2 cellular contexts compared by ENCODE assay signal in genomic region chr9:35998333-35998732, GRCh38.
TF ChIP-seq lines count a peak whose summit lies in the region.

No MANE protein-coding gene starts in this region.

TF ChIP-seq in HCT116, 20 proteins besides CTCF, POLR2A, EP300 and RAD21:
- TF ChIP-seq CEBPB (IDR thresholded peaks at IDR 0.05; ENCODE audit: low read depth) (peak; percentile 24; the same call in 1 of the 2 replicates), SRF (IDR thresholded peaks at IDR 0.05; ENCODE audit: low read depth) (no peak), CBX3 (IDR thresholded peaks at IDR 0.05; ENCODE audit: low read depth) (peak; percentile 61; the same call in 1 of the 2 replicates)

TF ChIP-seq in K562, 482 proteins besides CTCF, POLR2A, EP300 and RAD21:
- TF ChIP-seq CEBPG (CRISPR knock-in tag; IDR thresholded peaks at IDR 0.05), result no peak
- 0 out of 4 replicates have a peak, but pooled peaks of 1 of the 2 experiments have one; percentile 15 for TF ChIP-seq CEBPG (tag; conservative IDR thresholded peaks at IDR 0.05 in 1 of 2, IDR thresholded peaks at IDR 0.05 in 1 of 2)
- TF ChIP-seq, protein P1, sequence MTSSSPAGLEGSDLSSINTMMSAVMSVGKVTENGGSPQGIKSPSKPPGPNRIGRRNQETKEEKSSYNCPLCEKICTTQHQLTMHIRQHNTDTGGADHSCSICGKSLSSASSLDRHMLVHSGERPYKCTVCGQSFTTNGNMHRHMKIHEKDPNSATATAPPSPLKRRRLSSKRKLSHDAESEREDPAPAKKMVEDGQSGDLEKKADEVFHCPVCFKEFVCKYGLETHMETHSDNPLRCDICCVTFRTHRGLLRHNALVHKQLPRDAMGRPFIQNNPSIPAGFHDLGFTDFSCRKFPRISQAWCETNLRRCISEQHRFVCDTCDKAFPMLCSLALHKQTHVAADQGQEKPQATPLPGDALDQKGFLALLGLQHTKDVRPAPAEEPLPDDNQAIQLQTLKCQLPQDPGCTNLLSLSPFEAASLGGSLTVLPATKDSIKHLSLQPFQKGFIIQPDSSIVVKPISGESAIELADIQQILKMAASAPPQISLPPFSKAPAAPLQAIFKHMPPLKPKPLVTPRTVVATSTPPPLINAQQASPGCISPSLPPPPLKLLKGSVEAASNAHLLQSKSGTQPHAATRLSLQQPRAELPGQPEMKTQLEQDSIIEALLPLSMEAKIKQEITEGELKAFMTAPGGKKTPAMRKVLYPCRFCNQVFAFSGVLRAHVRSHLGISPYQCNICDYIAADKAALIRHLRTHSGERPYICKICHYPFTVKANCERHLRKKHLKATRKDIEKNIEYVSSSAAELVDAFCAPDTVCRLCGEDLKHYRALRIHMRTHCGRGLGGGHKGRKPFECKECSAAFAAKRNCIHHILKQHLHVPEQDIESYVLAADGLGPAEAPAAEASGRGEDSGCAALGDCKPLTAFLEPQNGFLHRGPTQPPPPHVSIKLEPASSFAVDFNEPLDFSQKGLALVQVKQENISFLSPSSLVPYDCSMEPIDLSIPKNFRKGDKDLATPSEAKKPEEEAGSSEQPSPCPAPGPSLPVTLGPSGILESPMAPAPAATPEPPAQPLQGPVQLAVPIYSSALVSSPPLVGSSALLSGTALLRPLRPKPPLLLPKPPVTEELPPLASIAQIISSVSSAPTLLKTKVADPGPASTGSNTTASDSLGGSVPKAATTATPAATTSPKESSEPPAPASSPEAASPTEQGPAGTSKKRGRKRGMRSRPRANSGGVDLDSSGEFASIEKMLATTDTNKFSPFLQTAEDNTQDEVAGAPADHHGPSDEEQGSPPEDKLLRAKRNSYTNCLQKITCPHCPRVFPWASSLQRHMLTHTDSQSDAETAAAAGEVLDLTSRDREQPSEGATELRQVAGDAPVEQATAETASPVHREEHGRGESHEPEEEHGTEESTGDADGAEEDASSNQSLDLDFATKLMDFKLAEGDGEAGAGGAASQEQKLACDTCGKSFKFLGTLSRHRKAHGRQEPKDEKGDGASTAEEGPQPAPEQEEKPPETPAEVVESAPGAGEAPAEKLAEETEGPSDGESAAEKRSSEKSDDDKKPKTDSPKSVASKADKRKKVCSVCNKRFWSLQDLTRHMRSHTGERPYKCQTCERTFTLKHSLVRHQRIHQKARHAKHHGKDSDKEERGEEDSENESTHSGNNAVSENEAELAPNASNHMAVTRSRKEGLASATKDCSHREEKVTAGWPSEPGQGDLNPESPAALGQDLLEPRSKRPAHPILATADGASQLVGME (CRISPR knock-in tag; IDR thresholded peaks at IDR 0.05), result no peak
- TF ChIP-seq TRIM24 (IDR thresholded peaks at IDR 0.05), result peak; percentile 30 to 35; a peak in 1 of 4 replicates
- TF ChIP-seq ZNF764 (CRISPR knock-in tag; IDR thresholded peaks at IDR 0.05; ENCODE audit: low read depth), result no peak
